In the genomic region with DNA sequence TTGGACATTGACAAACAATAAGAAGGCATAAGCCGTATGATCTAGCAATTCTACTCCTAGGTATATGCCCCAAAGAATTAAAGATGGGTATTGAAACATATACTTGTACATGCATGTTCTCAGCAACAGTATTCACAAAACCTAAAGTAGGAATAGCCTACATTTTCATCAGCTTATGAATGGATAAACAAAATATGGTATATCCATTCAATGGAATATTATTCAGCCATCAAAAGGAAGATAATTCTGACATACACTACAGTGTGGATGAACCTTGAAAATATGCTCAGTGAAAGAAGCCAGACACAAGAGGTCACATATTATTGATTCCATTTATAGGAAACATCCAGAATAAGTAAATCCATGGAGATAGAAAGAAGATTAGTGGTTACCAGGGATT, we compare ENCODE assay signal across 29 cellular contexts. TPM values are rescaled to one million over a fixed set of nuclear protein-coding genes. Genes with fewer than 3 reads are reported as not detected.
"Had no signal": no experiment of that assay in that cellular context is flagged by ENCODE, and none has a peak within 500 bp of the region (broad histone marks: within the 10 kb centered on the region; RNA-seq: fewer than 3 reads in every experiment).

No MANE protein-coding gene starts in this region.

- FAIRE-seq: endometrium, endothelial cell of umbilical vein, frontal cortex had no signal

- H3K27ac ChIP-seq: colonic mucosa, coronary artery, dorsolateral prefrontal cortex, epithelial cell of prostate, esophagus muscularis mucosa, esophagus squamous epithelium, foreskin keratinocyte, gastrocnemius medialis, gastroesophageal sphincter, heart left ventricle, heart right ventricle, hepatocyte had no signal

- ATAC-seq: effector memory CD8-positive, alpha-beta T cell; esophagus mucosa; foreskin keratinocyte; gastrocnemius medialis; gastroesophageal sphincter; heart left ventricle; heart right ventricle had no signal

- H3K9me3 ChIP-seq: colonic mucosa, gastrocnemius medialis had no signal

- H3K4me1 ChIP-seq: colonic mucosa, esophagus muscularis mucosa, esophagus squamous epithelium, foreskin keratinocyte, gastrocnemius medialis, gastroesophageal sphincter, heart left ventricle, heart right ventricle had no signal

- H3K27me3 ChIP-seq: colonic mucosa, dorsolateral prefrontal cortex, gastrocnemius medialis had no signal

- H3K36me3 ChIP-seq: colonic mucosa, esophagus muscularis mucosa, esophagus squamous epithelium, gastrocnemius medialis, gastroesophageal sphincter, heart left ventricle, heart right ventricle had no signal

- H3K4me3 ChIP-seq: colonic mucosa, coronary artery, dorsolateral prefrontal cortex, esophagus muscularis mucosa, esophagus squamous epithelium, gastrocnemius medialis, gastroesophageal sphincter, heart left ventricle, heart right ventricle, hepatocyte had no signal

- H3K79me2 ChIP-seq: hepatocyte had no signal

- H2AFZ ChIP-seq: hepatocyte had no signal

- DNase-seq: colonic mucosa; cortex of kidney; dermis blood vessel endothelial cell; dorsolateral prefrontal cortex; effector CD4-positive, alpha-beta T cell; effector CD8-positive, alpha-beta T cell; effector memory CD4-positive, alpha-beta T cell; effector memory CD8-positive, alpha-beta T cell; endodermal cell; erythroblast; esophagus squamous epithelium; foreskin fibroblast; foreskin keratinocyte; foreskin melanocyte; gastrocnemius medialis; glutamatergic neuron; head of caudate nucleus; heart left ventricle; heart right ventricle had no signal

- H3K4me2 ChIP-seq: hepatocyte had no signal

RNA-seq across cellular contexts. Expression of gene CELF4, which starts 56.0 kb away (rescaled TPM):
- polyA plus RNA-seq: endothelial cell of umbilical vein, fibroblast of lung, foreskin keratinocyte had no signal
